25 cellular contexts compared by ENCODE assay signal in genomic region chr21:42019101-42019605, GRCh38. TPM values are rescaled to one million over a fixed set of nuclear protein-coding genes. Genes with fewer than 3 reads are reported as not detected.
"Had no signal": no experiment of that assay in that cellular context is flagged by ENCODE, and none has a peak within 500 bp of the region (broad histone marks: within the 10 kb centered on the region; RNA-seq: fewer than 3 reads in every experiment).

No MANE protein-coding gene starts in this region.

- H3K27ac ChIP-seq: dorsolateral prefrontal cortex, gastrocnemius medialis, ovary, thyroid gland had no signal

- H3K4me1 ChIP-seq: gastrocnemius medialis, thyroid gland had no signal

- H3K27me3 Mint-ChIP-seq: activated T-helper 17 cell treated with anti-CD3 and anti-CD28 coated beads, Interleukin-2, amount 50 U/mL, for 72 hours had no signal

- ATAC-seq: activated CD8-positive, alpha-beta memory T cell treated with anti-CD3 and anti-CD28 coated beads, Interleukin-2, amount 10 ng/mL, durations not matched to agents 7 days and 5 days; activated T-helper 17 cell treated with anti-CD3 and anti-CD28 coated beads, Interleukin-2, amount 50 U/mL, for 72 hours; gastrocnemius medialis; mucosa of descending colon; sciatic nerve; stimulated activated naive B cell treated with anti-CD40 and anti-IgM and Interleukin-4, amounts not matched to agents 10 μg/mL and 1 μg/mL and 100 μg/mL, for 72 hours; T-cell; WTC11 had no signal

- H3K27ac Mint-ChIP-seq: activated CD4-positive, alpha-beta memory T cell treated with anti-CD3 and anti-CD28 coated beads, Interleukin-2, amount 10 ng/mL, durations not matched to agents 7 days and 5 days; activated CD8-positive, alpha-beta memory T cell treated with anti-CD3 and anti-CD28 coated beads, Interleukin-2, amount 10 ng/mL, durations not matched to agents 7 days and 5 days; activated naive CD8-positive, alpha-beta T cell treated with anti-CD3 and anti-CD28 coated beads, Interleukin-2, amount 10 ng/mL, durations not matched to agents 7 days and 5 days; activated T-helper 17 cell treated with anti-CD3 and anti-CD28 coated beads, Interleukin-2, amount 50 U/mL, for 72 hours; endodermal cell; immature natural killer cell; stimulated activated naive B cell treated with anti-CD40 and anti-IgM and Interleukin-4, amounts not matched to agents 10 μg/mL and 1 μg/mL and 100 μg/mL, for 72 hours; T-cell; WTC11 had no signal

- H3K4me3 ChIP-seq: dorsolateral prefrontal cortex, gastrocnemius medialis, mucosa of descending colon, ovary, thyroid gland had no signal

- H3K36me3 Mint-ChIP-seq: activated CD8-positive, alpha-beta memory T cell treated with anti-CD3 and anti-CD28 coated beads, Interleukin-2, amount 10 ng/mL, durations not matched to agents 7 days and 5 days; activated naive CD8-positive, alpha-beta T cell treated with anti-CD3 and anti-CD28 coated beads, Interleukin-2, amount 10 ng/mL, durations not matched to agents 7 days and 5 days; brain; immature natural killer cell; naive B cell; T-cell had no signal

- FAIRE-seq: colon had no signal

- H3K36me3 ChIP-seq: gastrocnemius medialis, ovary, thyroid gland had no signal

- H3K4me1 Mint-ChIP-seq: activated CD4-positive, alpha-beta memory T cell treated with anti-CD3 and anti-CD28 coated beads, Interleukin-2, amount 10 ng/mL, durations not matched to agents 7 days and 5 days; activated CD8-positive, alpha-beta memory T cell treated with anti-CD3 and anti-CD28 coated beads, Interleukin-2, amount 10 ng/mL, durations not matched to agents 7 days and 5 days; activated naive CD8-positive, alpha-beta T cell treated with anti-CD3 and anti-CD28 coated beads, Interleukin-2, amount 10 ng/mL, durations not matched to agents 7 days and 5 days; activated T-helper 17 cell treated with anti-CD3 and anti-CD28 coated beads, Interleukin-2, amount 50 U/mL, for 72 hours; immature natural killer cell; stimulated activated naive B cell treated with anti-CD40 and anti-IgM and Interleukin-4, amounts not matched to agents 10 μg/mL and 1 μg/mL and 100 μg/mL, for 72 hours; T-cell had no signal

- DNase-seq: activated CD4-positive, alpha-beta memory T cell treated with anti-CD3 and anti-CD28 coated beads, Interleukin-2, amount 10 ng/mL, durations not matched to agents 7 days and 5 days; activated CD4-positive, alpha-beta T cell treated with anti-CD3 and anti-CD28 coated beads for 48 hours; activated CD8-positive, alpha-beta memory T cell treated with anti-CD3 and anti-CD28 coated beads, Interleukin-2, amount 10 ng/mL, durations not matched to agents 7 days and 5 days; activated naive CD4-positive, alpha-beta T cell; activated naive CD8-positive, alpha-beta T cell treated with anti-CD3 and anti-CD28 coated beads, Interleukin-2, amount 10 ng/mL, durations not matched to agents 7 days and 5 days; central memory CD4-positive, alpha-beta T cell; dorsolateral prefrontal cortex; endodermal cell; erythroblast; gastrocnemius medialis; immature natural killer cell; mesenchymal stem cell; mucosa of descending colon; naive B cell; ovary; stimulated activated naive B cell treated with anti-CD40 and anti-IgM and Interleukin-4, amounts not matched to agents 10 μg/mL and 1 μg/mL and 100 μg/mL, for 72 hours; T-cell; thyroid gland had no signal

- H3K9me3 Mint-ChIP-seq: activated CD4-positive, alpha-beta memory T cell treated with anti-CD3 and anti-CD28 coated beads, Interleukin-2, amount 10 ng/mL, durations not matched to agents 7 days and 5 days; immature natural killer cell had no signal

- H3K4me3 Mint-ChIP-seq: activated CD4-positive, alpha-beta memory T cell treated with anti-CD3 and anti-CD28 coated beads, Interleukin-2, amount 10 ng/mL, durations not matched to agents 7 days and 5 days; activated CD8-positive, alpha-beta memory T cell treated with anti-CD3 and anti-CD28 coated beads, Interleukin-2, amount 10 ng/mL, durations not matched to agents 7 days and 5 days; activated naive CD8-positive, alpha-beta T cell treated with anti-CD3 and anti-CD28 coated beads, Interleukin-2, amount 10 ng/mL, durations not matched to agents 7 days and 5 days; activated T-helper 17 cell treated with anti-CD3 and anti-CD28 coated beads, Interleukin-2, amount 50 U/mL, for 72 hours; brain; endodermal cell; immature natural killer cell; stimulated activated naive B cell treated with anti-CD40 and anti-IgM and Interleukin-4, amounts not matched to agents 10 μg/mL and 1 μg/mL and 100 μg/mL, for 72 hours; T-cell; WTC11 had no signal

- H3K9me3 ChIP-seq: gastrocnemius medialis, mucosa of descending colon, ovary, thyroid gland had no signal

- H3K27me3 ChIP-seq: dorsolateral prefrontal cortex, ovary, thyroid gland had no signal

RNA-seq across cellular contexts. Expression of gene UMODL1, which starts 52.0 kb away (rescaled TPM):
- total RNA-seq: pulmonary artery endothelial cell, sciatic nerve, thyroid gland, ureter, WTC11 had no signal
- polyA plus RNA-seq: immature natural killer cell had no signal
